In the genomic region with DNA sequence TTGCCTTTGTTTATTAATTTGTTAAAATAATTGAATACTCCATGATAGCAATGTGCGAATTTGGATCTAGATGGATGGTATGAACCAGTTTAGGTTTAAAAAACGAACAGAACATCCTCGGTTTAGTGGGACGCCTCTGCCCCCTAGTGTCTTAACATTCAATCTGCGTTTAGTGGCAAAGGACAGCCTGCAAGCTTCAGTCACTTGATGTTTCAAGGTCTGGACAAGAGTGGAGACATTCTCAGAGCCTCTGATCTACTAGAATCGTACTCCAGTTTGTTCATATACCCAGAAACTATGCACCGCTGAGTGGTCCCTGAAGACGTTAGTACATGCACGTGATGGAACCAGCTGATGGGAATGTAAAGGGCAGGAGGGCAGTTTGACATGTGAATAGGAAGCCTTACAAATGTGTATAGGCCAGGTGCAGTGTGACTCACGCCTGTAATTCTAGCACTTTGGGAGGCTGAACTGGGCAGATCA, we compare ENCODE assay signal across 8 cellular contexts. TPM values are rescaled to one million over a fixed set of nuclear protein-coding genes. Genes with fewer than 3 reads are reported as not detected.
DNase-seq lines count a peak whose midpoint lies in the region; ATAC-seq lines count a peak whose summit lies in the region.

No MANE protein-coding gene starts in this region.

- H3K27ac ChIP-seq in CD4-positive, alpha-beta memory T cell (ENCODE audit: low read depth, low read length): no peak overlapping the region

- no peaks in the 10 kb centered on the region for H3K4me1 ChIP-seq in CD4-positive, alpha-beta memory T cell (ENCODE audit: insufficient read depth, low read length)

- H3K27me3 ChIP-seq in CD4-positive, alpha-beta memory T cell (ENCODE audit: insufficient read depth, low read length): no peaks in the 10 kb centered on the region

- intact Hi-C loops in CD4-positive, alpha-beta memory T cell (cut with micrococcal nuclease): loop anchor here (1.0 kb wide), 1 partner anchor 111 kb away; no protein-coding TSS in a partner anchor

- no peaks in the 10 kb centered on the region for H3K36me3 ChIP-seq in CD4-positive, alpha-beta memory T cell (ENCODE audit: insufficient read depth, low read length)

- H3K9me3 ChIP-seq in CD4-positive, alpha-beta memory T cell (ENCODE audit: control insufficient read depth in 1 of 2, low read length in 2 of 2): no peaks in the 10 kb centered on the region

- no peak overlapping the region for H3K4me3 Mint-ChIP-seq in CD4-positive, alpha-beta memory T cell
- H3K4me3 Mint-ChIP-seq in stimulated activated naive CD8-positive, alpha-beta T cell treated with anti-CD3 and anti-CD28 coated beads, Interleukin-15, amount 100 ng/mL, for 72 hours: no peak overlapping the region

- peak in 4 of 5 donors; percentile 35 to 44 (median 42) for DNase-seq in CD4-positive, alpha-beta memory T cell
- DNase-seq in NCI-H510A treated with DMSO at 0.1 percent for 48 hours (lab: John Stamatoyannopoulos, UW): peak; percentile 67
- DNase-seq in activated CD4-positive, alpha-beta T cell treated with anti-CD3 and anti-CD28 coated beads for 4 hours: peak; percentile 27 to 37
- DNase-seq in ecto neural progenitor cell (ENCODE audit: low spot score): peak; percentile 65
- DNase-seq in medulla oblongata (ENCODE audit: extremely low spot score): peak; percentile 84
- peak; percentile 22 to 51 for DNase-seq in stimulated activated naive CD8-positive, alpha-beta T cell treated with anti-CD3 and anti-CD28 coated beads, Interleukin-15, amount 100 ng/mL, for 72 hours

- CTCF ChIA-PET in CD4-positive, alpha-beta memory T cell (lab: Charles Lee; ENCODE audit: partially characterized antibody): interaction anchor here (0.8 to 2.3 kb wide), 6 partner anchors 10 to 760 kb away, joined by 3 to 7 read pairs (median 6); no protein-coding TSS in a partner anchor

- H3K4me1 Mint-ChIP-seq in CD4-positive, alpha-beta memory T cell: peaks cover 0 to 2% (median 0%) of the 10 kb centered on the region in 4 donors
- no peaks in the 10 kb centered on the region for H3K4me1 Mint-ChIP-seq in stimulated activated naive CD8-positive, alpha-beta T cell treated with anti-CD3 and anti-CD28 coated beads, Interleukin-15, amount 100 ng/mL, for 72 hours

- peak; percentile 90 for ATAC-seq in GM19395 (IDR thresholded peaks at IDR 0.05; ENCODE audit: unreplicated experiment)
- ATAC-seq in HG03469 (IDR thresholded peaks at IDR 0.05; ENCODE audit: unreplicated experiment): peak; percentile 68
- ATAC-seq in stimulated activated naive CD8-positive, alpha-beta T cell treated with anti-CD3 and anti-CD28 coated beads, Interleukin-15, amount 100 ng/mL, for 72 hours: peak; percentile 76

- peaks cover 0 to 4% of the 10 kb centered on the region in 2 donors for H3K27me3 Mint-ChIP-seq in CD4-positive, alpha-beta memory T cell
- no peaks in the 10 kb centered on the region for H3K27me3 Mint-ChIP-seq in stimulated activated naive CD8-positive, alpha-beta T cell treated with anti-CD3 and anti-CD28 coated beads, Interleukin-15, amount 100 ng/mL, for 72 hours

- H3K9me3 Mint-ChIP-seq in CD4-positive, alpha-beta memory T cell: no peaks in the 10 kb centered on the region
- no peaks in the 10 kb centered on the region for H3K9me3 Mint-ChIP-seq in stimulated activated naive CD8-positive, alpha-beta T cell treated with anti-CD3 and anti-CD28 coated beads, Interleukin-15, amount 100 ng/mL, for 72 hours

- no peaks in the 10 kb centered on the region for H3K36me3 Mint-ChIP-seq in CD4-positive, alpha-beta memory T cell

- POLR2A ChIA-PET in CD4-positive, alpha-beta memory T cell (lab: Charles Lee; ENCODE audit: partially characterized antibody): interaction anchor here (0.6 kb wide), 1 partner anchor 230 kb away, joined by 3 read pairs; no protein-coding TSS in a partner anchor

- no peak overlapping the region for H3K27ac Mint-ChIP-seq in CD4-positive, alpha-beta memory T cell
- H3K27ac Mint-ChIP-seq in stimulated activated naive CD8-positive, alpha-beta T cell treated with anti-CD3 and anti-CD28 coated beads, Interleukin-15, amount 100 ng/mL, for 72 hours: no peak overlapping the region

- no peak overlapping the region for H3K4me3 ChIP-seq in CD4-positive, alpha-beta memory T cell (ENCODE audit: low read length in 2 of 2)

RNA-seq across cellular contexts. Expression of a gene that starts 17.8 kb away (rescaled TPM):
- 1 to 10 TPM; 2.3 to 3.0 TPM for total RNA-seq in CD4-positive, alpha-beta memory T cell
- under 1 TPM in 1 of 2 donors, not detected in 1; 0.25 TPM for polyA plus RNA-seq in CD4-positive, alpha-beta memory T cell

RNA-seq across cellular contexts. Expression of a gene that starts 20.5 kb away (rescaled TPM):
- total RNA-seq in CD4-positive, alpha-beta memory T cell: 10 to 100 TPM; 51.5 to 59.8 TPM
- 10 to 100 TPM; 19.8 to 28.3 TPM for polyA plus RNA-seq in CD4-positive, alpha-beta memory T cell

Comparison
In these comparisons a context has a peak if more than half of its experiments do, and no peak if none do; other contexts are left out.
1. DNase-seq: peak in every context shown above with its lines; median percentile 84 in medulla oblongata; 67 in NCI-H510A treated with DMSO at 0.1 percent for 48 hours; 65 in ecto neural progenitor cell; 42 in CD4-positive, alpha-beta memory T cell; 36 in stimulated activated naive CD8-positive, alpha-beta T cell treated with anti-CD3 and anti-CD28 coated beads, Interleukin-15, amount 100 ng/mL, for 72 hours; 32 in activated CD4-positive, alpha-beta T cell treated with anti-CD3 and anti-CD28 coated beads for 4 hours.